Comparison of ENCODE assay signal across 1 cellular context in genomic region chr16:67562918-67563707, GRCh38.
TF ChIP-seq lines count a peak whose summit lies in the region.

No MANE protein-coding gene starts in this region.

TF ChIP-seq in HepG2, 621 proteins besides CTCF, POLR2A, EP300 and RAD21 (continued from another document and continues in another):
- no peak for TF ChIP-seq PRDM10 (CRISPR knock-in tag; IDR thresholded peaks at IDR 0.05; ENCODE audit: low read depth)
- TF ChIP-seq ZNF101 (CRISPR knock-in tag; IDR thresholded peaks at IDR 0.05; ENCODE audit: borderline replicate concordance, low read depth) = no peak
- no peak for TF ChIP-seq AFF4 (CRISPR knock-in tag; IDR thresholded peaks at IDR 0.05)
- TF ChIP-seq NRL (CRISPR knock-in tag; IDR thresholded peaks at IDR 0.05; ENCODE audit: borderline replicate concordance) = peak; percentile 93
- no peak for TF ChIP-seq RBAK (CRISPR knock-in tag; IDR thresholded peaks at IDR 0.05)
- TF ChIP-seq ARID2 (CRISPR knock-in tag; IDR thresholded peaks at IDR 0.05; ENCODE audit: borderline replicate concordance) = no peak
- 0 out of 2 replicates have a peak, but pooled peaks have one; percentile 46 for TF ChIP-seq ZNF552 (CRISPR knock-in tag; IDR thresholded peaks at IDR 0.05; ENCODE audit: borderline replicate concordance)
- peak; percentile 42 for TF ChIP-seq YY1 (IDR thresholded peaks at IDR 0.05; ENCODE audit: insufficient read depth, insufficient replicate concordance, low read depth, low read length)
- no peak for TF ChIP-seq SOX6 (IDR thresholded peaks at IDR 0.05)
- no peak for TF ChIP-seq SOX6 (CRISPR knock-in tag; IDR thresholded peaks at IDR 0.05)
- no peak; the same call in 1 of the 2 replicates for TF ChIP-seq ZNF530 (CRISPR knock-in tag; IDR thresholded peaks at IDR 0.05; ENCODE audit: low read depth)
- TF ChIP-seq TRIM22 (IDR thresholded peaks at IDR 0.05) = no peak
- TF ChIP-seq ZNF619 (CRISPR knock-in tag; IDR thresholded peaks at IDR 0.05) = peak; percentile 26; the same call in 1 of the 2 replicates
- TF ChIP-seq IRF2 (CRISPR knock-in tag; IDR thresholded peaks at IDR 0.05) = no peak; the same call in 1 of the 2 replicates
- TF ChIP-seq CEBPB (IDR thresholded peaks at IDR 0.05; ENCODE audit: borderline replicate concordance, low read depth, low read length) = no peak
- TF ChIP-seq KAT2B (IDR thresholded peaks at IDR 0.05; ENCODE audit: borderline replicate concordance, low read depth, low read length) = no peak
- TF ChIP-seq GZF1 (CRISPR knock-in tag; IDR thresholded peaks at IDR 0.05) = peak; percentile 29; the same call in 1 of the 2 replicates
- TF ChIP-seq GPBP1L1 (CRISPR knock-in tag; IDR thresholded peaks at IDR 0.05) = no peak
- no peak for TF ChIP-seq NCOA5 (CRISPR knock-in tag; IDR thresholded peaks at IDR 0.05)
- TF ChIP-seq SETDB1 (CRISPR knock-in tag; IDR thresholded peaks at IDR 0.05; ENCODE audit: borderline replicate concordance) = no peak
- TF ChIP-seq SP4 (CRISPR knock-in tag; IDR thresholded peaks at IDR 0.05) = peak; percentile 35; the same call in 1 of the 2 replicates
- TF ChIP-seq AKAP8 (CRISPR knock-in tag; IDR thresholded peaks at IDR 0.05) = peak; percentile 36; the same call in 1 of the 2 replicates
- TF ChIP-seq DDIT3 (CRISPR knock-in tag; IDR thresholded peaks at IDR 0.05) = no peak
- TF ChIP-seq TEF (CRISPR knock-in tag; IDR thresholded peaks at IDR 0.05) = no peak
- peak; percentile 60; the same call in 1 of the 2 replicates for TF ChIP-seq ZNF766 (CRISPR knock-in tag; IDR thresholded peaks at IDR 0.05; ENCODE audit: borderline replicate concordance)
- TF ChIP-seq ZNF563 (CRISPR knock-in tag; IDR thresholded peaks at IDR 0.05) = peak; percentile 93
- peak; percentile 96 for TF ChIP-seq EED (CRISPR knock-in tag; IDR thresholded peaks at IDR 0.05)
- TF ChIP-seq CSRNP2 (CRISPR knock-in tag; conservative IDR thresholded peaks at IDR 0.05; ENCODE audit: low read depth) = no peak
- no peak for TF ChIP-seq ZNF644 (CRISPR knock-in tag; IDR thresholded peaks at IDR 0.05; ENCODE audit: low read depth)
- TF ChIP-seq ZNF34 (CRISPR knock-in tag; IDR thresholded peaks at IDR 0.05; ENCODE audit: borderline replicate concordance) = no peak
- TF ChIP-seq ZNF350 (CRISPR knock-in tag; IDR thresholded peaks at IDR 0.05; ENCODE audit: borderline replicate concordance, low read depth) = no peak
- no peak for TF ChIP-seq SATB2 (CRISPR knock-in tag; IDR thresholded peaks at IDR 0.05)
- peak; percentile 89 for TF ChIP-seq ZNF740 (CRISPR knock-in tag; IDR thresholded peaks at IDR 0.05)
- no peak for TF ChIP-seq NFYC (CRISPR knock-in tag; IDR thresholded peaks at IDR 0.05)
- TF ChIP-seq SNAPC2 (CRISPR knock-in tag; IDR thresholded peaks at IDR 0.05) = no peak
- peak; percentile 45; the same call in 1 of the 2 replicates for TF ChIP-seq NFE2L1 (CRISPR knock-in tag; IDR thresholded peaks at IDR 0.05; ENCODE audit: borderline replicate concordance)
- TF ChIP-seq ZNF503 (CRISPR knock-in tag; IDR thresholded peaks at IDR 0.05) = peak; percentile 49; the same call in 1 of the 2 replicates
- TF ChIP-seq ZNF12 (CRISPR knock-in tag; IDR thresholded peaks at IDR 0.05) = peak; percentile 45; the same call in 1 of the 2 replicates
- no peak; the same call in 1 of the 2 replicates for TF ChIP-seq ZBTB46 (CRISPR knock-in tag; IDR thresholded peaks at IDR 0.05; ENCODE audit: borderline replicate concordance)
- peak; percentile 75; the same call in 1 of the 2 replicates for TF ChIP-seq ZNF703 (CRISPR knock-in tag; IDR thresholded peaks at IDR 0.05; ENCODE audit: borderline replicate concordance)
- TF ChIP-seq HIVEP1 (CRISPR knock-in tag; IDR thresholded peaks at IDR 0.05) = peak; percentile 8; the same call in 1 of the 2 replicates
- no peak for TF ChIP-seq BCLAF1 (IDR thresholded peaks at IDR 0.05)
